12 cellular contexts compared by ENCODE assay signal in the genomic region with DNA sequence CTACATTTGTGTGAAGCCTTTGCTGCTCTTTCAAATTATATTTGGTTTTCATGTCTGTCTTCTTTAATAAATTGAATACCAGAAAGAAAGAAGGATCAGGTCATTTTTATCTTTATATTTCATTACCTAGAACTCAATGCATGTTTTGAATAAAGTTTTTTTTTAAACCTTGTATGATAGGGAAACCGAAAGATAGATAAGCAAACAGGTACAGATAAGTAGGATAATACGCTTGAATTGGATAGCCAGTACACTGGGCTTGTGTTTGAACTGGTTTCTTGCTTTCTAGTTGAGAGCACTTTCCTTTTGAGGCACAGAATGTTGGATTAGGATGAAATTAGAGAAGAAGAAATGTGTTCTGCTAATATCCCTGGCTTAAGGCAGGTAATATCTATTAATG. TPM values are rescaled to one million over a fixed set of nuclear protein-coding genes. Genes with fewer than 3 reads are reported as not detected.
A peak's percentile ranks its signal among the peaks of the same experiment; 100 is the strongest.
DNase-seq lines count a peak whose midpoint lies in the region; ATAC-seq and TF ChIP-seq lines count a peak whose summit lies in the region.
"Had no signal": no experiment of that assay in that cellular context is flagged by ENCODE, and none has a peak within 500 bp of the region (broad histone marks: within the 10 kb centered on the region; RNA-seq: fewer than 3 reads in every experiment).

No MANE protein-coding gene starts in this region.

- dilution Hi-C loops in mammary epithelial cell (cut with HindIII; ENCODE audit: low sequenced_read_pairs): no loop called here

- no peaks in the 10 kb centered on the region for H3K27me3 ChIP-seq in heart left ventricle
- no peaks in the 10 kb centered on the region for H3K27me3 ChIP-seq in right cardiac atrium (ENCODE audit: control insufficient read depth, insufficient read depth)
- H3K27me3 ChIP-seq in mammary epithelial cell (ENCODE audit: insufficient read depth, low read length): no peaks in the 10 kb centered on the region
- H3K27me3 ChIP-seq in muscle layer of duodenum (ENCODE audit: low read depth, low read length): no peaks in the 10 kb centered on the region
- no peaks in the 10 kb centered on the region for H3K27me3 ChIP-seq in upper lobe of left lung
- H3K27me3 ChIP-seq in suprapubic skin: no peaks in the 10 kb centered on the region

- in situ Hi-C loops in mammary epithelial cell (cut with MboI; ENCODE audit: low sequenced_read_pairs in 2 of 2): loop anchor here in 1 of 2 donors (10.0 kb wide), 1 partner anchor 144 kb away; no protein-coding TSS in a partner anchor

- DNase-seq in heart left ventricle: no peak
- no peak for DNase-seq in right cardiac atrium
- DNase-seq in mammary epithelial cell: no peak
- no peak for DNase-seq in upper lobe of left lung
- no peak for DNase-seq in Kasumi-1 (lab: John Stamatoyannopoulos, UW)
- DNase-seq in suprapubic skin (ENCODE audit: low spot score in 2 of 2): no peak
- DNase-seq: activated CD4-positive, alpha-beta T cell treated with anti-CD3 and anti-CD28 coated beads, Interleukin-2, amount 10 ng/mL, durations not matched to agents 24 days and 14 days; activated naive CD4-positive, alpha-beta T cell treated with anti-CD3 and anti-CD28 coated beads for 36 hours; effector memory CD4-positive, alpha-beta T cell had no signal

- H3K79me2 ChIP-seq in mammary epithelial cell (ENCODE audit: insufficient read depth, low read length): peaks cover 86% of the 10 kb centered on the region

- H3K9me3 ChIP-seq in heart left ventricle: peaks cover 0 to 20% (median 12%) of the 10 kb centered on the region in 12 donors
- no peaks in the 10 kb centered on the region for H3K9me3 ChIP-seq in right cardiac atrium (ENCODE audit: control insufficient read depth, low read length)
- H3K9me3 ChIP-seq in mammary epithelial cell (replicated peaks; ENCODE audit: insufficient read depth, low read length): no peaks in the 10 kb centered on the region
- H3K9me3 ChIP-seq in muscle layer of duodenum (ENCODE audit: control insufficient read depth in 1 of 2, low read length in 2 of 2): peaks cover 5 to 8% of the 10 kb centered on the region in 2 donors
- peaks cover 4 to 11% (median 6%) of the 10 kb centered on the region in 4 donors for H3K9me3 ChIP-seq in upper lobe of left lung
- peaks cover 5% of the 10 kb centered on the region for H3K9me3 ChIP-seq in suprapubic skin

- no TSS peak for BruUV-seq in mammary epithelial cell (replicated peaks; lab: Mats Ljungman, UMichigan)

- TF ChIP-seq CTCF in heart left ventricle (IDR thresholded peaks at IDR 0.05) (no peak), mammary epithelial cell (conservative IDR thresholded peaks at IDR 0.05 in 1 of 2, IDR thresholded peaks at IDR 0.05 in 1 of 2; ENCODE audit: extremely low read depth in 1 of 2, insufficient read depth in 1 of 2, low read depth in 1 of 2, low read length in 2 of 2) (no peak), upper lobe of left lung (IDR thresholded peaks at IDR 0.05) (no peak), suprapubic skin (IDR thresholded peaks at IDR 0.05) (no peak)

- no peak overlapping the region for H3K4me2 ChIP-seq in mammary epithelial cell (ENCODE audit: insufficient read depth, low read depth, low read length)

- no peak for TF ChIP-seq EP300 in upper lobe of left lung (IDR thresholded peaks at IDR 0.05)
- no peak for TF ChIP-seq EP300 in suprapubic skin (IDR thresholded peaks at IDR 0.05)

- TF ChIP-seq POLR2A in heart left ventricle (IDR thresholded peaks at IDR 0.05) (no peak), upper lobe of left lung (IDR thresholded peaks at IDR 0.05) (no peak), suprapubic skin (IDR thresholded peaks at IDR 0.05) (no peak)

- H3K4me1 ChIP-seq in heart left ventricle: peaks cover 0 to 47% (median 21%) of the 10 kb centered on the region in 12 donors
- no peaks in the 10 kb centered on the region for H3K4me1 ChIP-seq in right cardiac atrium (ENCODE audit: control insufficient read depth, insufficient read depth, low read length)
- peaks cover 7% of the 10 kb centered on the region for H3K4me1 ChIP-seq in mammary epithelial cell (ENCODE audit: insufficient read depth, low read length)
- peaks cover 11 to 12% of the 10 kb centered on the region in 2 donors for H3K4me1 ChIP-seq in muscle layer of duodenum (ENCODE audit: control insufficient read depth in 1 of 2, insufficient read depth in 2 of 2, low read length in 2 of 2)
- peaks cover 8 to 33% (median 18%) of the 10 kb centered on the region in 4 donors for H3K4me1 ChIP-seq in upper lobe of left lung
- H3K4me1 ChIP-seq in suprapubic skin: peaks cover 17% of the 10 kb centered on the region
- H3K4me1 ChIP-seq: parathyroid adenoma had no signal

- H3K36me3 ChIP-seq in heart left ventricle (peaks cover 0 to 10% (median 0%) of the 10 kb centered on the region in 9 donors), mammary epithelial cell (ENCODE audit: insufficient read depth, low read length) (no peaks in the 10 kb centered on the region), muscle layer of duodenum (ENCODE audit: control insufficient read depth in 1 of 2, insufficient read depth in 2 of 2, low read length in 2 of 2) (peaks cover 4 to 7% of the 10 kb centered on the region in 2 donors), upper lobe of left lung (peaks cover 0 to 6% (median 0%) of the 10 kb centered on the region in 4 donors), suprapubic skin (peaks cover 3% of the 10 kb centered on the region)

- H3K9ac ChIP-seq in mammary epithelial cell (ENCODE audit: insufficient read depth, low read length): no peak overlapping the region
- H3K9ac ChIP-seq: parathyroid adenoma had no signal

- H3K27ac ChIP-seq in heart left ventricle (peak overlapping the region in 8 of 12 donors; percentile 4 to 61 (median 18)), right cardiac atrium (ENCODE audit: low read length) (no peak overlapping the region), mammary epithelial cell (ENCODE audit: insufficient read depth, low read depth, low read length) (peak overlapping the region; percentile 0), muscle layer of duodenum (ENCODE audit: low read length) (peak overlapping the region; percentile 58), upper lobe of left lung (peak overlapping the region; percentile 32 to 78 (median 44)), suprapubic skin (no peak overlapping the region)
- H3K27ac ChIP-seq: parathyroid adenoma had no signal

- no peak overlapping the region for H3K4me3 ChIP-seq in heart left ventricle
- H3K4me3 ChIP-seq in right cardiac atrium (ENCODE audit: low read length): no peak overlapping the region
- H3K4me3 ChIP-seq in mammary epithelial cell (replicated peaks in 1 of 3; ENCODE audit: insufficient read depth in 1 of 3, low read depth in 2 of 3, low read length in 3 of 3): no peak overlapping the region
- no peak overlapping the region for H3K4me3 ChIP-seq in muscle layer of duodenum (ENCODE audit: low read depth in 1 of 2, low read length in 2 of 2)
- H3K4me3 ChIP-seq in upper lobe of left lung: no peak overlapping the region
- no peak overlapping the region for H3K4me3 ChIP-seq in suprapubic skin

- intact Hi-C loops in heart left ventricle (cut with DNase I): no loop called here
- intact Hi-C loops in right cardiac atrium (cut with DNase I): no loop called here
- intact Hi-C loops in mammary epithelial cell (cut with micrococcal nuclease): no loop called here

- CTCF ChIA-PET in mammary epithelial cell (lab: Charles Lee; ENCODE audit: low non-redundant PET): no interaction called here

- ATAC-seq in heart left ventricle (no peak), right cardiac atrium (no peak), upper lobe of left lung (ENCODE audit: low FRiP score in 2 of 2) (no peak)
- ATAC-seq in activated CD4-positive, CD25-positive, alpha-beta regulatory T cell treated with anti-CD3 and anti-CD28 coated beads, Interleukin-2, amount 50 U/mL, for 24 hours: no peak

- 62 to 76% (median 70%) methylated on average over 2 of the region's 2 CpGs for WGBS in heart left ventricle, 4 donors
- 68% methylated on average over 2 of the region's 2 CpGs for WGBS in right cardiac atrium
- WGBS in mammary epithelial cell (ENCODE audit: low coverage, missing lambda C conversion rate): 100% methylated on average over 2 of the region's 2 CpGs
- WGBS in upper lobe of left lung, 2 donors: 62 to 68% methylated on average over 2 of the region's 2 CpGs
- 91% methylated on average over 2 of the region's 2 CpGs for WGBS in suprapubic skin

- H2AFZ ChIP-seq in mammary epithelial cell (ENCODE audit: low read depth, low read length): no peak overlapping the region
- H2AFZ ChIP-seq: parathyroid adenoma had no signal

- H4K20me1 ChIP-seq in mammary epithelial cell (ENCODE audit: insufficient read depth, low read length): no peaks in the 10 kb centered on the region

RNA-seq across cellular contexts. Expression of gene PKN2, which starts 46.9 kb away (rescaled TPM):
- total RNA-seq in heart left ventricle (10 to 100 TPM; 20.3 to 43.8 (median 34.3) TPM), right cardiac atrium (10 to 100 TPM; 30.1 to 33.8 (median 31.7) TPM), mammary epithelial cell (10 to 100 TPM; 34.3 to 41.9 TPM), upper lobe of left lung (100 to 1,000 TPM in 1 of 6 donors, 10 to 100 TPM in 5; 33.0 to 108 (median 37.6) TPM), suprapubic skin (10 to 100 TPM; 17.7 to 68.2 (median 33.6) TPM)
- polyA plus RNA-seq in heart left ventricle (10 to 100 TPM in 1 of 2 donors, 1 to 10 TPM in 1; 7.3 to 12.9 TPM), right cardiac atrium (9.8 TPM), mammary epithelial cell (16.8 TPM)
- polyA minus RNA-seq in mammary epithelial cell: 13.9 TPM

Comparison
In these comparisons a context has a peak if more than half of its experiments do, and no peak if none do; other contexts are left out.
1. H3K27ac ChIP-seq: peak in heart left ventricle (8 of 12), mammary epithelial cell (single experiment), muscle layer of duodenum (single experiment) and upper lobe of left lung (4 of 4); none in right cardiac atrium (single experiment) and suprapubic skin (single experiment).